In the genomic region with DNA sequence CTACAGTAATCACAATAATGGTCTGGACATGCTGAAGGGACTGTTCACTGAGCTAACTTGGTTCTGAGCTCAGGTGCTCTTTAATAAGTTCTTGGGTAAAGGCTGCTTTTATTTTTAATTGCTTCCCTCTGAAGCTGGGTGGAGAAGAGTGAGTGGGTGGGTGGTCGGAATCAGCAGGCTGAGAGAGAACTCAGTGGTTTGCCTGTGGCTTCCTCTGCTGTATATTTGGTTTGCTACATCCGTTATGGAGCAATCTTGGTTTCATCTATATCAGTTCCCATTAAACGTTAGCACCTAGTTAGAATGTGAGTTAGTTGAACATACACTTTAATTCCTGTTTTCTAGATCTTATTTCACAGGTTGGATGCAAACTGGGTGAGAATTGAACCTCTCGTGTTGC, we compare ENCODE assay signal across 9 cellular contexts. TPM values are rescaled to one million over a fixed set of nuclear protein-coding genes. Genes with fewer than 3 reads are reported as not detected.
DNase-seq lines count a peak whose midpoint lies in the region; ATAC-seq and TF ChIP-seq lines count a peak whose summit lies in the region.
"Had no signal": no experiment of that assay in that cellular context is flagged by ENCODE, and none has a peak within 500 bp of the region (broad histone marks: within the 10 kb centered on the region; RNA-seq: fewer than 3 reads in every experiment).

No MANE protein-coding gene starts in this region.

- peak overlapping the region; percentile 73 for H3K27ac Mint-ChIP-seq in activated naive CD4-positive, alpha-beta T cell treated with anti-CD3 and anti-CD28 coated beads, Interleukin-2, amount 50 U/mL, for 24 hours

- TF ChIP-seq CTCF in NB4 (IDR thresholded peaks at IDR 0.05; ENCODE audit: low read depth, low read length), result no peak
- TF ChIP-seq CTCF in omental fat pad (IDR thresholded peaks at IDR 0.05), result no peak

- H3K36me3 Mint-ChIP-seq in activated naive CD4-positive, alpha-beta T cell treated with anti-CD3 and anti-CD28 coated beads, Interleukin-2, amount 50 U/mL, for 24 hours, result peaks cover 24% of the 10 kb centered on the region

- ATAC-seq in GM21737 (IDR thresholded peaks at IDR 0.05; ENCODE audit: unreplicated experiment) (peak; percentile 48), omental fat pad (ENCODE audit: low FRiP score) (no peak)

- H3K9me3 Mint-ChIP-seq in activated naive CD4-positive, alpha-beta T cell treated with anti-CD3 and anti-CD28 coated beads, Interleukin-2, amount 50 U/mL, for 24 hours, result no peaks in the 10 kb centered on the region
- H3K9me3 Mint-ChIP-seq: neural crest cell had no signal

- no peaks in the 10 kb centered on the region for H3K27me3 Mint-ChIP-seq in activated naive CD4-positive, alpha-beta T cell treated with anti-CD3 and anti-CD28 coated beads, Interleukin-2, amount 50 U/mL, for 24 hours

- DNase-seq in NB4 (ENCODE audit: low read depth) (peak; percentile 93), DMS 273 treated with DMSO at 0.1 percent for 48 hours (lab: John Stamatoyannopoulos, UW) (no peak), omental fat pad (ENCODE audit: low spot score) (no peak), NCI-H1048 (lab: John Stamatoyannopoulos, UW) (no peak)
- peak; percentile 26 for DNase-seq in stimulated activated CD8-positive, alpha-beta memory T cell treated with anti-CD3 and anti-CD28 coated beads, Interleukin-4, amount 100 ng/mL, for 24 hours (ENCODE audit: low read depth)

- peak overlapping the region; percentile 78 for H3K4me3 Mint-ChIP-seq in activated naive CD4-positive, alpha-beta T cell treated with anti-CD3 and anti-CD28 coated beads, Interleukin-2, amount 50 U/mL, for 24 hours
- H3K4me3 Mint-ChIP-seq: neural crest cell had no signal

- no peak for TF ChIP-seq POLR2A in NB4 (IDR thresholded peaks at IDR 0.05; ENCODE audit: extremely low read depth, insufficient read length)

- H3K4me3 ChIP-seq in GM08714 (ENCODE audit: low read length), result peak overlapping the region; percentile 30; the same call in 1 of the 2 replicates
- peak overlapping the region; percentile 17 for H3K4me3 ChIP-seq in NB4 (ENCODE audit: low read depth, low read length)

- H3K4me1 Mint-ChIP-seq in activated naive CD4-positive, alpha-beta T cell treated with anti-CD3 and anti-CD28 coated beads, Interleukin-2, amount 50 U/mL, for 24 hours, result peaks cover 83% of the 10 kb centered on the region
- H3K4me1 Mint-ChIP-seq: neural crest cell had no signal

RNA-seq across cellular contexts. Expression of a gene that starts 23.3 kb away (rescaled TPM):
- 10 to 100 TPM; 32.2 to 63.8 (median 35.7) TPM for total RNA-seq in omental fat pad

RNA-seq across cellular contexts. Expression of a gene that starts 50.0 kb away (rescaled TPM):
- total RNA-seq in omental fat pad, result 10 to 100 TPM in 3 of 4 donors, 1 to 10 TPM in 1; 10.0 to 21.9 (median 17.3) TPM

RNA-seq across cellular contexts. Expression of a gene that starts 54.6 kb away (rescaled TPM):
- total RNA-seq in omental fat pad, result 100 to 1,000 TPM in 1 of 4 donors, 10 to 100 TPM in 3; 79.9 to 101 (median 93.8) TPM

Comparison
In these comparisons a context has a peak if more than half of its experiments do, and no peak if none do; other contexts are left out.
1. DNase-seq: peak in NB4 (single experiment) and stimulated activated CD8-positive, alpha-beta memory T cell treated with anti-CD3 and anti-CD28 coated beads, Interleukin-4, amount 100 ng/mL, for 24 hours (single experiment); none in DMS 273 treated with DMSO at 0.1 percent for 48 hours (single experiment), omental fat pad (single experiment) and NCI-H1048 (single experiment).